ENCODE assay signal across 9 cellular contexts in the genomic region with DNA sequence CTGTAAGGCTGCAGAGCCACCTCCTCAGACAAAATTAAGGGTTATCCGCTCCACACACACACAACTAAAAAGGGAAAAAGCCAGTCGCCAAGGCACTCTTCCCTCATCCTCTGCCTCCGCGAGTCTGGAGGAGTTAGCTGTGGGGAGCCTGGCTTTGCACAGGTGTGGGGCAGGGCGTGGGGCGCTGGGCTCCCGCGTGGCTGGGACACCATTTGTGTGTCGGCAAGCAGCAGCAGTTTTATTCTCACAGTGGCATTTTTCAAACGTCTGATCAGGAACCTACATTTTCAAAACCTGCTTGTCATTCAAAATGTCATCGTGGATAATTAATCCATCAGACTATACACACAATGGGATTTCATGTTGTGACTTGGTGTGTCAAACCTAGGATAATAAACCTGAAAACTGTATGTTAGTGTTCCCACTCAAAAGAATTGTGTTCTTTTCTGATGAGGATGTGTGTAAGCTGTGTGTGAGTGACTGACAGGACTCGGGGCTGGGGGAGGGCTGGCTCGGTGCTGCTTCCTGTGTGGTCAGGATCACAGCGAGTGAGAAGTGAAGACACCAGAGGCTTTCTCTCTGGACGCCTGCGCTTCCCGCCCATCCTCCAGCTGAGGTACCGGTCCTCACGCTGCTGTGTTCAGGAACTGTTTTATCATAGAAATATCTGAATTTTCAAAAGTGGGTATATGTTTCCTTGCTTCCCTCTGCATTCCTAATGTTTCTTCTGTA.
DNase-seq lines count a peak whose midpoint lies in the region; ATAC-seq and TF ChIP-seq lines count a peak whose summit lies in the region.
"Had no signal": no experiment of that assay in that cellular context is flagged by ENCODE, and none has a peak within 500 bp of the region (broad histone marks: within the 10 kb centered on the region; RNA-seq: fewer than 3 reads in every experiment).

No MANE protein-coding gene starts in this region.

- no peak overlapping the region for H4K12ac ChIP-seq in trophoblast cell (ENCODE audit: low read depth, low read length)

- no peaks in the 10 kb centered on the region for H3K27me3 Mint-ChIP-seq in stimulated activated naive CD8-positive, alpha-beta T cell treated with anti-CD3 and anti-CD28 coated beads, Interleukin-15, amount 100 ng/mL, for 72 hours

- no peak overlapping the region for H3K14ac ChIP-seq in trophoblast cell (ENCODE audit: low read length)

- H3K9me3 Mint-ChIP-seq in stimulated activated naive CD8-positive, alpha-beta T cell treated with anti-CD3 and anti-CD28 coated beads, Interleukin-15, amount 100 ng/mL, for 72 hours: no peaks in the 10 kb centered on the region

- peak overlapping the region; percentile 81 to 86 for H3K4me3 Mint-ChIP-seq in stimulated activated naive CD8-positive, alpha-beta T cell treated with anti-CD3 and anti-CD28 coated beads, Interleukin-15, amount 100 ng/mL, for 72 hours

- WGBS in trophoblast cell (ENCODE audit: extremely low coverage, insufficient coverage, insufficient read length): no CpG with 5 or more reads among the region's 19 CpGs

- H3K4me2 ChIP-seq in trophoblast cell (ENCODE audit: low read length): no peak overlapping the region

- intact Hi-C loops in lower lobe of right lung (cut with DNase I): no loop called here

- peak overlapping the region; percentile 84 to 94 for H3K27ac Mint-ChIP-seq in stimulated activated naive CD8-positive, alpha-beta T cell treated with anti-CD3 and anti-CD28 coated beads, Interleukin-15, amount 100 ng/mL, for 72 hours

- DNase-seq in EH (ENCODE audit: low read depth): peak; percentile 10
- peak; percentile 28 for DNase-seq in NCI-H146 treated with DMSO at 0.1 percent for 48 hours (lab: John Stamatoyannopoulos, UW; ENCODE audit: unreplicated experiment)
- peak; percentile 76 for DNase-seq in activated CD8-positive, alpha-beta memory T cell treated with anti-CD3 and anti-CD28 coated beads, Interleukin-2, amount 50 U/mL, for 4 hours
- no peak for DNase-seq in lower lobe of right lung
- DNase-seq in stimulated activated naive CD8-positive, alpha-beta T cell treated with anti-CD3 and anti-CD28 coated beads, Interleukin-15, amount 100 ng/mL, for 72 hours: peak; percentile 71 to 84
- DNase-seq in amniotic stem cell (lab: John Stamatoyannopoulos, UW): no peak
- no peak for DNase-seq in trophoblast cell

- H4K91ac ChIP-seq in trophoblast cell (ENCODE audit: low read depth, low read length): no peak overlapping the region

- H3K23ac ChIP-seq in trophoblast cell (ENCODE audit: low read length): no peak overlapping the region

- no peaks in the 10 kb centered on the region for H3K79me2 ChIP-seq in trophoblast cell (ENCODE audit: control insufficient read depth, insufficient read depth, low read length, poor library complexity)

- no peak overlapping the region for H3K4ac ChIP-seq in trophoblast cell (ENCODE audit: low read depth, low read length)

- H3K4me3 ChIP-seq in lower lobe of right lung (no peak overlapping the region), trophoblast cell (ENCODE audit: low read depth, low read length) (no peak overlapping the region)

- no peak overlapping the region for H3K18ac ChIP-seq in trophoblast cell (ENCODE audit: low read length)

- H3K36me3 ChIP-seq in lower lobe of right lung: no peaks in the 10 kb centered on the region
- no peaks in the 10 kb centered on the region for H3K36me3 ChIP-seq in trophoblast cell (ENCODE audit: control insufficient read depth in 1 of 2, insufficient read depth in 2 of 2, low read length in 2 of 2)

- ATAC-seq in GM21737 (IDR thresholded peaks at IDR 0.05; ENCODE audit: unreplicated experiment) (peak; percentile 74), lower lobe of right lung (peak; percentile 66 to 75)
- ATAC-seq in stimulated activated naive CD8-positive, alpha-beta T cell treated with anti-CD3 and anti-CD28 coated beads, Interleukin-15, amount 100 ng/mL, for 72 hours: peak; percentile 96

- H2BK5ac ChIP-seq in trophoblast cell (ENCODE audit: low read depth, low read length, poor library complexity): no peak overlapping the region

- TF ChIP-seq CTCF in lower lobe of right lung (IDR thresholded peaks at IDR 0.05): no peak

- H4K8ac ChIP-seq in trophoblast cell (ENCODE audit: low read depth, low read length): no peak overlapping the region

- no peaks in the 10 kb centered on the region for H3K4me1 ChIP-seq in lower lobe of right lung
- H3K4me1 ChIP-seq in trophoblast cell (ENCODE audit: control insufficient read depth in 1 of 2, insufficient read depth in 2 of 2, low read length in 2 of 2): no peaks in the 10 kb centered on the region

- H2BK120ac ChIP-seq in trophoblast cell (ENCODE audit: insufficient read depth, low read length, poor library complexity): no peak overlapping the region

- H3K4me1 Mint-ChIP-seq in stimulated activated naive CD8-positive, alpha-beta T cell treated with anti-CD3 and anti-CD28 coated beads, Interleukin-15, amount 100 ng/mL, for 72 hours: peaks cover 81% of the 10 kb centered on the region

- no peak overlapping the region for H2AFZ ChIP-seq in trophoblast cell (ENCODE audit: insufficient read depth, low read length, poor library complexity)

- H3K9ac ChIP-seq in trophoblast cell (ENCODE audit: low read length): no peak overlapping the region

- H3K27me3 ChIP-seq in lower lobe of right lung (ENCODE audit: low read depth) (no peaks in the 10 kb centered on the region), trophoblast cell (ENCODE audit: insufficient read depth, low read length) (no peaks in the 10 kb centered on the region)

- no peaks in the 10 kb centered on the region for H3K79me1 ChIP-seq in trophoblast cell (ENCODE audit: low read length)

- H3K9me3 ChIP-seq in lower lobe of right lung (no peaks in the 10 kb centered on the region), trophoblast cell (ENCODE audit: insufficient read depth, low read depth, low read length) (no peaks in the 10 kb centered on the region)

- H3K27ac ChIP-seq in lower lobe of right lung (no peak overlapping the region), trophoblast cell (ENCODE audit: low read depth, low read length) (no peak overlapping the region)
- H3K27ac ChIP-seq: epithelial cell of prostate had no signal

- no peak overlapping the region for H2BK12ac ChIP-seq in trophoblast cell (ENCODE audit: low read length)

- H2AK5ac ChIP-seq in trophoblast cell (ENCODE audit: low read length): no peak overlapping the region

Comparison
In these comparisons a context has a peak if more than half of its experiments do, and no peak if none do; other contexts are left out.
1. DNase-seq: peak in EH (single experiment), NCI-H146 treated with DMSO at 0.1 percent for 48 hours (single experiment), activated CD8-positive, alpha-beta memory T cell treated with anti-CD3 and anti-CD28 coated beads, Interleukin-2, amount 50 U/mL, for 4 hours (single experiment) and stimulated activated naive CD8-positive, alpha-beta T cell treated with anti-CD3 and anti-CD28 coated beads, Interleukin-15, amount 100 ng/mL, for 72 hours (2 of 2); none in lower lobe of right lung (single experiment), amniotic stem cell (single experiment) and trophoblast cell (0 of 2).
2. Peak in every context shown above with its lines, with median percentiles within 50 percentile points of each other: ATAC-seq.